Comparison of ENCODE assay signal across 8 cellular contexts in genomic region chr2:232236200-232236599, GRCh38.
DNase-seq lines count a peak whose midpoint lies in the region; ATAC-seq and TF ChIP-seq lines count a peak whose summit lies in the region.

No MANE protein-coding gene starts in this region.

- H3K9me3 ChIP-seq in body of pancreas: no peaks in the 10 kb centered on the region

- H3K4me1 ChIP-seq in body of pancreas: peaks cover 28% of the 10 kb centered on the region

- TF ChIP-seq POLR2A in body of pancreas (IDR thresholded peaks at IDR 0.05): no peak

- H3K27ac ChIP-seq in body of pancreas: peak overlapping the region in 3 of 4 donors; percentile 37 to 52 (median 43)

- peak; percentile 31 for DNase-seq in DMS53 treated with DMSO at 0.1 percent for 48 hours (lab: John Stamatoyannopoulos, UW; ENCODE audit: unreplicated experiment)
- peak in 1 of 4 donors; percentile 12 for DNase-seq in body of pancreas
- DNase-seq in left ventricle myocardium superior: no peak
- no peak for DNase-seq in NCI-H226
- no peak for DNase-seq in activated CD4-positive, alpha-beta T cell treated with anti-CD3 and anti-CD28 coated beads, Interleukin-2, amount 50 U/mL, for 48 hours
- DNase-seq in HK-2 (ENCODE audit: unreplicated experiment): no peak

- intact Hi-C loops in body of pancreas (cut with DNase I) (no loop called here), left ventricle myocardium superior (cut with micrococcal nuclease) (no loop called here)

- H3K4me3 ChIP-seq in body of pancreas: no peak overlapping the region

- ATAC-seq in GM19372 (IDR thresholded peaks at IDR 0.05; ENCODE audit: low read depth, unreplicated experiment) (peak; percentile 84), HG03135 (IDR thresholded peaks at IDR 0.05; ENCODE audit: unreplicated experiment) (peak; percentile 86), body of pancreas (peak; percentile 89), left ventricle myocardium superior (no peak)

- TF ChIP-seq CTCF in body of pancreas (IDR thresholded peaks at IDR 0.05): no peak

- no peaks in the 10 kb centered on the region for H3K36me3 ChIP-seq in body of pancreas (replicated peaks in 1 of 2; ENCODE audit: insufficient read depth in 1 of 2, low read depth in 2 of 2)

- no peaks in the 10 kb centered on the region for H3K27me3 ChIP-seq in body of pancreas
